ENCODE assay signal across 8 cellular contexts in the genomic region with DNA sequence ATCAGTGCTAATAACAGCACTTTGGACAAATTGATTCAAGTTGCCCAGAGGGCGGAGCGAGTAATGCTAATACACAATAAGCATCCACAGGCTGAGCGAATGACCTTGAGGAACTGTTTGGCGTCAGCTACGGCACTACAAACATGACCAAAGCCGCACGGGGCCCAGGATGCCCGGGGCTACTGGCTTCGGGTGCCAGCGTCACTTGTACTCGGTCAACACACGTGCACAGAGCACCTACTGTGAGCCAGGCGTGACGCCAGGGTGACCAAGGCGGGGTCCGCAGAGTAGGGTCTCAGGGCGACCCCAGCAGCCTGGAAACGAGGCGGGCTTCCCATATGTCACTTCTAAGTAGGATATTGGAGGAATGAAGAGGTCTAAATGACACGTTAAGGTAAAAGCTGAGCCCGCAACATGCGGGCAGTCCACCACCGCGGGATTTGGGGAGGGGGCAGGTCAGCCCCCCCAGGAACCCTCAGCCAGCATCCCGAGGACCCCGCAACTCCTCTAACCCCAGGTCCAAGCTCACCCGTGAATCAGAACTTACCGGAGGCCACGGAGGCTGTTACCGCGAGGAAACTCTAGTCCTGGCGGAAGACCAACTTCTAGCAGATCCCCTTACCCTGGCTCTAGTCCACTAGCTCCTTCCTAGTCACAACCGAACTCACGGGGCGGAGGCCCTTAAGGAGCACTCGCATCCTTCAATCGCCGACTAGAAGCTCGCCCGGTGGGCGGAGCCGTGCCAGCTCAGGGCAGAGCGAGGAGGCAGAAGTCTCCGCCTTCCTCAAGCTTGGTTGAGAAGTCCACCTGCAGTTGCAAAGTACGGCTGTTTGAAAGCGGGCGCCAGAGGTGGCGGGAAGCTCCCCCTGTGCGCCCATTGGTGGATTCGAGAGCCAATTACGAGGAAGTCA. TPM values are rescaled to one million over a fixed set of nuclear protein-coding genes. Genes with fewer than 3 reads are reported as not detected.
DNase-seq lines count a peak whose midpoint lies in the region; ATAC-seq and TF ChIP-seq lines count a peak whose summit lies in the region.

A gene with protein sequence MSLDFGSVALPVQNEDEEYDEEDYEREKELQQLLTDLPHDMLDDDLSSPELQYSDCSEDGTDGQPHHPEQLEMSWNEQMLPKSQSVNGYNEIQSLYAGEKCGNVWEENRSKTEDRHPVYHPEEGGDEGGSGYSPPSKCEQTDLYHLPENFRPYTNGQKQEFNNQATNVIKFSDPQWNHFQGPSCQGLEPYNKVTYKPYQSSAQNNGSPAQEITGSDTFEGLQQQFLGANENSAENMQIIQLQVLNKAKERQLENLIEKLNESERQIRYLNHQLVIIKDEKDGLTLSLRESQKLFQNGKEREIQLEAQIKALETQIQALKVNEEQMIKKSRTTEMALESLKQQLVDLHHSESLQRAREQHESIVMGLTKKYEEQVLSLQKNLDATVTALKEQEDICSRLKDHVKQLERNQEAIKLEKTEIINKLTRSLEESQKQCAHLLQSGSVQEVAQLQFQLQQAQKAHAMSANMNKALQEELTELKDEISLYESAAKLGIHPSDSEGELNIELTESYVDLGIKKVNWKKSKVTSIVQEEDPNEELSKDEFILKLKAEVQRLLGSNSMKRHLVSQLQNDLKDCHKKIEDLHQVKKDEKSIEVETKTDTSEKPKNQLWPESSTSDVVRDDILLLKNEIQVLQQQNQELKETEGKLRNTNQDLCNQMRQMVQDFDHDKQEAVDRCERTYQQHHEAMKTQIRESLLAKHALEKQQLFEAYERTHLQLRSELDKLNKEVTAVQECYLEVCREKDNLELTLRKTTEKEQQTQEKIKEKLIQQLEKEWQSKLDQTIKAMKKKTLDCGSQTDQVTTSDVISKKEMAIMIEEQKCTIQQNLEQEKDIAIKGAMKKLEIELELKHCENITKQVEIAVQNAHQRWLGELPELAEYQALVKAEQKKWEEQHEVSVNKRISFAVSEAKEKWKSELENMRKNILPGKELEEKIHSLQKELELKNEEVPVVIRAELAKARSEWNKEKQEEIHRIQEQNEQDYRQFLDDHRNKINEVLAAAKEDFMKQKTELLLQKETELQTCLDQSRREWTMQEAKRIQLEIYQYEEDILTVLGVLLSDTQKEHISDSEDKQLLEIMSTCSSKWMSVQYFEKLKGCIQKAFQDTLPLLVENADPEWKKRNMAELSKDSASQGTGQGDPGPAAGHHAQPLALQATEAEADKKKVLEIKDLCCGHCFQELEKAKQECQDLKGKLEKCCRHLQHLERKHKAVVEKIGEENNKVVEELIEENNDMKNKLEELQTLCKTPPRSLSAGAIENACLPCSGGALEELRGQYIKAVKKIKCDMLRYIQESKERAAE (N-terminal part only) (minus strand): TSS at position 656 of the 911 bp plus-strand sequence. CDS start 5,420 bp downstream, outside the sequence.

- POLR2A ChIA-PET in GM10248 (lab: Yijun Ruan, JAX), result interaction anchor here (0.6 to 1.0 kb wide), 4 partner anchors 9 to 480 kb away, joined by 3 to 6 read pairs (median 3); a partner anchor contains a TSS
- POLR2A ChIA-PET in SK-N-SH (lab: Yijun Ruan, JAX), result interaction anchor here (0.8 to 1.3 kb wide), 3 partner anchors 13 to 165 kb away, joined by 3 to 8 read pairs (median 3); a partner anchor contains a TSS

- H3K27ac ChIP-seq in SK-N-SH (ENCODE audit: low read depth in 2 of 2, low read length in 1 of 2) (peak within 1 kb of the TSS; percentile 36 to 74), suprapubic skin (no peak within 1 kb of the TSS)

- no peak for TF ChIP-seq CTCF in GM10248 (IDR thresholded peaks at IDR 0.05; ENCODE audit: control extremely low read depth, extremely low read depth, low read depth, missing control alignments)
- TF ChIP-seq CTCF in SK-N-SH (IDR thresholded peaks at IDR 0.05), result no peak
- TF ChIP-seq CTCF in suprapubic skin (IDR thresholded peaks at IDR 0.05), result no peak

- TF ChIP-seq EP300 in SK-N-SH (IDR thresholded peaks at IDR 0.05; ENCODE audit: borderline replicate concordance in 1 of 2, low read depth in 1 of 2, low read length in 1 of 2), result no peak
- TF ChIP-seq EP300 in suprapubic skin (IDR thresholded peaks at IDR 0.05), result no peak

- H3K9me2 ChIP-seq in SK-N-SH, result no peaks in the 10 kb centered on the region

- H3K9ac ChIP-seq in SK-N-SH, result peak within 1 kb of the TSS; percentile 70

- H3K27ac Mint-ChIP-seq in activated naive CD4-positive, alpha-beta T cell treated with anti-CD3 and anti-CD28 coated beads, Interleukin-2, amount 10 ng/mL, durations not matched to agents 7 days and 5 days, result peak within 1 kb of the TSS; percentile 97

- H3K27me3 ChIP-seq in SK-N-SH (ENCODE audit: insufficient read depth) (no peaks in the 10 kb centered on the region), suprapubic skin (no peaks in the 10 kb centered on the region)

- DNase-seq in GM10248 (ENCODE audit: extremely low spot score), result peak; percentile 91
- DNase-seq in NCI-H1092 (lab: John Stamatoyannopoulos, UW), result peak; percentile 97
- peak; percentile 90 for DNase-seq in SK-N-SH
- peak; percentile 100 for DNase-seq in activated naive CD4-positive, alpha-beta T cell treated with anti-CD3 and anti-CD28 coated beads, Interleukin-2, amount 10 ng/mL, durations not matched to agents 7 days and 5 days
- peak; percentile 95 for DNase-seq in globus pallidus (ENCODE audit: low spot score)
- DNase-seq in nucleus accumbens (lab: John Stamatoyannopoulos, UW), result peak; percentile 38 to 98 (median 91)
- DNase-seq in suprapubic skin (ENCODE audit: low spot score in 2 of 2), result peak; percentile 96 to 98

- H3K36me3 ChIP-seq in SK-N-SH (replicated peaks in 1 of 2; ENCODE audit: control insufficient read depth in 1 of 2, insufficient read depth in 2 of 2, low read length in 1 of 2), result no peaks in the 10 kb centered on the region
- H3K36me3 ChIP-seq in suprapubic skin, result no peaks in the 10 kb centered on the region

- H3K79me2 ChIP-seq in SK-N-SH (ENCODE audit: insufficient read depth), result peaks cover 48% of the 10 kb centered on the region

- no peak for TF ChIP-seq POLR2A in suprapubic skin (IDR thresholded peaks at IDR 0.05)

- peaks cover 17% of the 10 kb centered on the region for H3K27me3 Mint-ChIP-seq in activated naive CD4-positive, alpha-beta T cell treated with anti-CD3 and anti-CD28 coated beads, Interleukin-2, amount 10 ng/mL, durations not matched to agents 7 days and 5 days

- CTCF ChIA-PET in GM10248 (lab: Yijun Ruan, JAX) (interaction anchor here (0.7 to 1.5 kb wide), 11 partner anchors 9 to 452 kb away, joined by 3 to 10 read pairs (median 3); a partner anchor contains a TSS), SK-N-SH (lab: Yijun Ruan, JAX) (interaction anchor here (0.6 to 2.6 kb wide), 8 partner anchors 9 to 1506 kb away, joined by 3 to 10 read pairs (median 4); no protein-coding TSS in a partner anchor)
- CTCF ChIA-PET in activated naive CD4-positive, alpha-beta T cell treated with anti-CD3 and anti-CD28 coated beads, Interleukin-2, amount 10 ng/mL, durations not matched to agents 7 days and 5 days (lab: Charles Lee), result interaction anchor here (0.7 to 1.8 kb wide), 7 partner anchors 9 to 452 kb away, joined by 3 to 9 read pairs (median 4); no protein-coding TSS in a partner anchor

- WGBS in SK-N-SH (ENCODE audit: low lambda C conversion rate), result 3% methylated on average over 28 of the region's 51 CpGs
- WGBS in suprapubic skin, result under 1% methylated on average over 19 of the region's 51 CpGs

- H3K4me1 ChIP-seq in SK-N-SH (ENCODE audit: control insufficient read depth in 1 of 2, insufficient read depth in 2 of 2, low read depth in 1 of 2, low read length in 1 of 2) (peaks cover 8 to 9% of the 10 kb centered on the region in 2 experiments; a peak in 3 of 4 replicates), suprapubic skin (peaks cover 17% of the 10 kb centered on the region)

- H3K9me3 ChIP-seq in SK-N-SH, result no peaks in the 10 kb centered on the region
- H3K9me3 ChIP-seq in suprapubic skin, result no peaks in the 10 kb centered on the region

- no peak for TF ChIP-seq RAD21 in SK-N-SH (IDR thresholded peaks at IDR 0.05; ENCODE audit: low read length)

- peaks cover 11% of the 10 kb centered on the region for H3F3A ChIP-seq in SK-N-SH (replicated peaks; ENCODE audit: insufficient read depth)

- H3K36me3 Mint-ChIP-seq in activated naive CD4-positive, alpha-beta T cell treated with anti-CD3 and anti-CD28 coated beads, Interleukin-2, amount 10 ng/mL, durations not matched to agents 7 days and 5 days, result peaks cover 9% of the 10 kb centered on the region

- H3K4me3 Mint-ChIP-seq in activated naive CD4-positive, alpha-beta T cell treated with anti-CD3 and anti-CD28 coated beads, Interleukin-2, amount 10 ng/mL, durations not matched to agents 7 days and 5 days, result peak within 1 kb of the TSS; percentile 95

- H2AFZ ChIP-seq in SK-N-SH (ENCODE audit: low read depth), result peak within 1 kb of the TSS; percentile 98

- H3K9me3 Mint-ChIP-seq in activated naive CD4-positive, alpha-beta T cell treated with anti-CD3 and anti-CD28 coated beads, Interleukin-2, amount 10 ng/mL, durations not matched to agents 7 days and 5 days, result no peaks in the 10 kb centered on the region

- peaks cover 45% of the 10 kb centered on the region for H3K4me1 Mint-ChIP-seq in activated naive CD4-positive, alpha-beta T cell treated with anti-CD3 and anti-CD28 coated beads, Interleukin-2, amount 10 ng/mL, durations not matched to agents 7 days and 5 days

- peak within 1 kb of the TSS; percentile 86 for H3K4me2 ChIP-seq in SK-N-SH

- peak; percentile 98 for ATAC-seq in HG02610 (IDR thresholded peaks at IDR 0.05; ENCODE audit: unreplicated experiment)

- H3K4me3 ChIP-seq in SK-N-SH (ENCODE audit: low read depth in 2 of 2, low read length in 1 of 2) (peak within 1 kb of the TSS; percentile 93 to 99), suprapubic skin (peak within 1 kb of the TSS; percentile 82)

- no peaks in the 10 kb centered on the region for H4K20me1 ChIP-seq in SK-N-SH (ENCODE audit: insufficient read depth)

TF ChIP-seq in SK-N-SH, 30 proteins besides CTCF, POLR2A, EP300 and RAD21 (continues in another document):
- 0 out of 2 replicates have a peak, but pooled peaks have one; percentile 52 for TF ChIP-seq YY1 (IDR thresholded peaks at IDR 0.05; ENCODE audit: low read depth)

RNA-seq across cellular contexts. Expression of the gene that starts here (rescaled TPM):
- 0.71 and 1.4 TPM in 2 replicates for polyA plus RNA-seq in SK-N-SH (2012; rRNA removed)
- polyA plus RNA-seq in SK-N-SH (2012; cell fraction: cytosol; rRNA removed), result 1.2 and 1.5 TPM in 2 replicates
- 1.8 and 2.4 TPM in 2 replicates for polyA plus RNA-seq in SK-N-SH (2012; cell fraction: nucleus; rRNA removed)
- 1 to 10 TPM; 4.0 to 7.1 (median 6.3) TPM for total RNA-seq in suprapubic skin
